Comparison of ENCODE assay signal across 9 cellular contexts in genomic region chr1:33295450-33296081, GRCh38. TPM values are rescaled to one million over a fixed set of nuclear protein-coding genes. Genes with fewer than 3 reads are reported as not detected.
DNase-seq lines count a peak whose midpoint lies in the region; ATAC-seq and TF ChIP-seq lines count a peak whose summit lies in the region.
"Had no signal": no experiment of that assay in that cellular context is flagged by ENCODE, and none has a peak within 500 bp of the region (broad histone marks: within the 10 kb centered on the region; RNA-seq: fewer than 3 reads in every experiment).

No MANE protein-coding gene starts in this region.

- H3K36me3 Mint-ChIP-seq in Caco-2 (ENCODE audit: insufficient read depth, unreplicated experiment) (peaks cover 46% of the 10 kb centered on the region), T-cell (peaks cover 33% of the 10 kb centered on the region)

- H3K9me3 ChIP-seq in Caco-2 (no peaks in the 10 kb centered on the region), right atrium auricular region (no peaks in the 10 kb centered on the region)

- ATAC-seq in GM21825 (IDR thresholded peaks at IDR 0.05; ENCODE audit: unreplicated experiment) (peak; percentile 70), T-cell (replicated peaks in 1 of 4) (peak; percentile 82 to 95 (median 90)), sciatic nerve (peak; percentile 87), GM21528 (IDR thresholded peaks at IDR 0.05; ENCODE audit: low FRiP score, unreplicated experiment) (no peak)

- BruUV-seq in Caco-2 (replicated peaks; lab: Mats Ljungman, UMichigan), result no TSS peak

- peak; percentile 78 to 80 for TF ChIP-seq CTCF in Caco-2 (IDR thresholded peaks at IDR 0.05; ENCODE audit: insufficient read depth in 1 of 2, low read depth in 1 of 2, low read length in 1 of 2, severe bottlenecking in 1 of 2, unreplicated experiment in 1 of 2)
- peak; percentile 93 to 99 for TF ChIP-seq CTCF in right atrium auricular region (IDR thresholded peaks at IDR 0.05)

- intact Hi-C loops in Caco-2 (cut with micrococcal nuclease; ENCODE audit: unreplicated experiment) (loop anchor here (1.0 to 5.0 kb wide), 4 partner anchors 42 to 162 kb away; no protein-coding TSS in a partner anchor), sciatic nerve (cut with DNase I) (loop anchor here (2.0 kb wide), 1 partner anchor 73 kb away; no protein-coding TSS in a partner anchor)

- peak overlapping the region; percentile 41 to 61 for H3K27ac ChIP-seq in right atrium auricular region

- H3K9me3 Mint-ChIP-seq in Caco-2 (ENCODE audit: unreplicated experiment) (no peaks in the 10 kb centered on the region), T-cell (no peaks in the 10 kb centered on the region)
- H3K9me3 Mint-ChIP-seq: activated naive CD4-positive, alpha-beta T cell treated with anti-CD3 and anti-CD28 coated beads, Interleukin-2, amount 50 U/mL, for 24 hours had no signal

- H3K4me1 ChIP-seq in Caco-2 (no peaks in the 10 kb centered on the region), right atrium auricular region (peaks cover 0 to 23% of the 10 kb centered on the region in 2 donors)

- H3K27ac Mint-ChIP-seq in Caco-2 (ENCODE audit: unreplicated experiment) (no peak overlapping the region), T-cell (peak overlapping the region; percentile 28 to 31)
- H3K27ac Mint-ChIP-seq: activated naive CD4-positive, alpha-beta T cell treated with anti-CD3 and anti-CD28 coated beads, Interleukin-2, amount 50 U/mL, for 24 hours had no signal

- H3K27me3 ChIP-seq in Caco-2 (replicated peaks; ENCODE audit: control insufficient read depth, insufficient read depth, low read length), result no peaks in the 10 kb centered on the region
- H3K27me3 ChIP-seq in right atrium auricular region, result no peaks in the 10 kb centered on the region

- H3K27me3 Mint-ChIP-seq in Caco-2 (ENCODE audit: insufficient read depth, unreplicated experiment) (no peaks in the 10 kb centered on the region), T-cell (no peaks in the 10 kb centered on the region)
- H3K27me3 Mint-ChIP-seq: activated naive CD4-positive, alpha-beta T cell treated with anti-CD3 and anti-CD28 coated beads, Interleukin-2, amount 50 U/mL, for 24 hours had no signal

- CTCF ChIA-PET in Caco-2 (lab: Charles Lee), result interaction anchor here (0.6 to 1.5 kb wide), 19 partner anchors 21 to 318 kb away, joined by 3 to 11 read pairs (median 4); partner anchors contain the start of gene A3GALT2
- CTCF ChIA-PET in T-cell (lab: Charles Lee), result interaction anchor here (0.8 to 2.8 kb wide), 18 partner anchors 10 to 326 kb away, joined by 3 to 12 read pairs (median 4); partner anchors contain the start of gene ZSCAN20 (in 1 of the 2)

- POLR2A ChIA-PET in Caco-2 (lab: Charles Lee), result no interaction called here
- POLR2A ChIA-PET in T-cell (lab: Charles Lee), result no interaction called here

- H3K4me3 ChIP-seq in Caco-2 (ENCODE audit: low read depth, low read length), result no peak overlapping the region
- H3K4me3 ChIP-seq in right atrium auricular region, result no peak overlapping the region

- H3K4me1 Mint-ChIP-seq in Caco-2 (ENCODE audit: low read depth, unreplicated experiment), result no peaks in the 10 kb centered on the region
- peaks cover 8 to 17% (median 8%) of the 10 kb centered on the region in 3 donors for H3K4me1 Mint-ChIP-seq in T-cell

- H3K4me3 Mint-ChIP-seq in Caco-2 (ENCODE audit: unreplicated experiment) (no peak overlapping the region), T-cell (no peak overlapping the region)
- H3K4me3 Mint-ChIP-seq: activated naive CD4-positive, alpha-beta T cell treated with anti-CD3 and anti-CD28 coated beads, Interleukin-2, amount 50 U/mL, for 24 hours had no signal

- H3K36me3 ChIP-seq in Caco-2 (ENCODE audit: control insufficient read depth, insufficient read depth, low read length) (no peaks in the 10 kb centered on the region), right atrium auricular region (peaks cover 24% of the 10 kb centered on the region)

- DNase-seq in Caco-2, result peak; percentile 72 to 84
- peak; percentile 59 for DNase-seq in NCI-H1105 treated with DMSO at 0.1 percent for 48 hours (lab: John Stamatoyannopoulos, UW)
- DNase-seq in T-cell, result peak; percentile 59 to 93 (median 80)
- peak; percentile 67 for DNase-seq in amniotic epithelial cell (ENCODE audit: low read depth)
- DNase-seq in right atrium auricular region (ENCODE audit: low spot score), result peak; percentile 91
- peak; percentile 94 for DNase-seq in sciatic nerve (ENCODE audit: low spot score)

RNA-seq across cellular contexts. Expression of gene A3GALT2, which starts 25.3 kb away (rescaled TPM):
- total RNA-seq in Caco-2 (2022) (not detected in 2 replicates), T-cell (under 1 TPM in 1 of 5 donors, not detected in 4; 0.26 TPM), right atrium auricular region (not detected), sciatic nerve (not detected)

RNA-seq across cellular contexts. Expression of gene ZNF362, which starts 39.3 kb away (rescaled TPM):
- 23.2 and 26.9 TPM in 2 replicates for total RNA-seq in Caco-2 (2022)
- total RNA-seq in T-cell, result 10 to 100 TPM; 22.9 to 31.4 (median 24.5) TPM
- 10 to 100 TPM; 23.5 to 50.5 TPM for total RNA-seq in right atrium auricular region
- total RNA-seq in sciatic nerve, result 40.0 TPM
